In genomic region chr1:157040802-157041201, GRCh38 we compare ENCODE assay signal across 16 cellular contexts. TPM values are rescaled to one million over a fixed set of nuclear protein-coding genes. Genes with fewer than 3 reads are reported as not detected.
A peak's percentile ranks its signal among the peaks of the same experiment; 100 is the strongest.
DNase-seq lines count a peak whose midpoint lies in the region; ATAC-seq and TF ChIP-seq lines count a peak whose summit lies in the region.
"Had no signal": no experiment of that assay in that cellular context is flagged by ENCODE, and none has a peak within 500 bp of the region (broad histone marks: within the 10 kb centered on the region; RNA-seq: fewer than 3 reads in every experiment).

No MANE protein-coding gene starts in this region.

- DNase-seq in AG04450 (ENCODE audit: low read depth, low spot score): peak; percentile 16
- DNase-seq in HS-5 (ENCODE audit: low read depth): peak; percentile 16
- DNase-seq in astrocyte of the cerebellum (ENCODE audit: low read depth): peak; percentile 59
- DNase-seq in foreskin fibroblast: peak; percentile 64 to 70
- no peak for DNase-seq in NCI-H526 (lab: John Stamatoyannopoulos, UW)
- no peak for DNase-seq in NCI-H446 treated with DMSO at 0.1 percent for 48 hours (lab: John Stamatoyannopoulos, UW)
- DNase-seq in T-helper 2 cell: no peak
- DNase-seq: activated T-cell treated with anti-CD3 and anti-CD28 coated beads, Interleukin-2, amount 50 U/mL, for 24 hours; amygdala; DMS 273 treated with DMSO at 0.1 percent for 48 hours; NCI-H1092 treated with DMSO at 0.1 percent for 48 hours; ovary; substantia nigra had no signal

- H3K4me3 ChIP-seq in AG04450 (ENCODE audit: low read depth, low read length) (no peak overlapping the region), astrocyte of the cerebellum (ENCODE audit: low read depth, low read length) (no peak overlapping the region), foreskin fibroblast (ENCODE audit: low read depth in 1 of 2, low read length in 2 of 2) (no peak overlapping the region)
- H3K4me3 ChIP-seq: ovary had no signal

- in situ Hi-C loops in astrocyte of the cerebellum (cut with HindIII; ENCODE audit: low sequenced_read_pairs): no loop called here

- H3K27ac ChIP-seq in AG04450 (ENCODE audit: low read depth, low read length): no peak overlapping the region
- H3K27ac ChIP-seq: ovary had no signal

- TF ChIP-seq CTCF in AG04450 (IDR thresholded peaks at IDR 0.05; ENCODE audit: low read depth, low read length) (no peak), astrocyte of the cerebellum (IDR thresholded peaks at IDR 0.05; ENCODE audit: low read depth, low read length, missing control alignments) (no peak), foreskin fibroblast (IDR thresholded peaks at IDR 0.05; ENCODE audit: low read depth, low read length) (no peak)

- CTCF ChIA-PET in AG04450 (lab: Charles Lee): no interaction called here

- H3K27me3 ChIP-seq in AG04450 (ENCODE audit: control insufficient read depth, insufficient read depth, low read length): no peaks in the 10 kb centered on the region
- H3K27me3 ChIP-seq: ovary had no signal

- no peak for ATAC-seq in HG02852 (IDR thresholded peaks at IDR 0.05; ENCODE audit: unreplicated experiment)
- ATAC-seq: HepG2 had no signal

- POLR2A ChIA-PET in AG04450 (lab: Yijun Ruan, JAX): no interaction called here

- H3K9me3 ChIP-seq in AG04450 (ENCODE audit: control insufficient read depth, insufficient read depth, low read length): no peaks in the 10 kb centered on the region
- H3K9me3 ChIP-seq: ovary had no signal

RNA-seq across cellular contexts. Expression of gene ARHGEF11, which starts 4.7 kb away (rescaled TPM):
- 14.5 and 14.8 TPM in 2 replicates for polyA plus RNA-seq in AG04450 (2011; rRNA removed)
- 35.8 and 41.1 TPM in 2 replicates for polyA minus RNA-seq in AG04450 (2011; rRNA and poly(A)+ RNA removed)

RNA-seq across cellular contexts. Expression of gene ETV3L, which starts 58.8 kb away (rescaled TPM):
- polyA plus RNA-seq in AG04450 (2011; rRNA removed): 0.04 and 0.07 TPM in 2 replicates
- polyA minus RNA-seq in AG04450 (2011; rRNA and poly(A)+ RNA removed): not detected in 2 replicates
- polyA plus RNA-seq: HepG2, keratinocyte, ovary had no signal

Comparison
In these comparisons a context has a peak if more than half of its experiments do, and no peak if none do; other contexts are left out.
1. DNase-seq: peak in AG04450 (single experiment), HS-5 (single experiment), astrocyte of the cerebellum (single experiment) and foreskin fibroblast (2 of 2); none in NCI-H526 (0 of 2), NCI-H446 treated with DMSO at 0.1 percent for 48 hours (single experiment) and T-helper 2 cell (0 of 5).